In genomic region chr9:129126789-129127618, GRCh38 we compare ENCODE assay signal across 13 cellular contexts. TPM values are rescaled to one million over a fixed set of nuclear protein-coding genes. Genes with fewer than 3 reads are reported as not detected.
DNase-seq lines count a peak whose midpoint lies in the region; ATAC-seq and TF ChIP-seq lines count a peak whose summit lies in the region.
"Had no signal": no experiment of that assay in that cellular context is flagged by ENCODE, and none has a peak within 500 bp of the region (broad histone marks: within the 10 kb centered on the region; RNA-seq: fewer than 3 reads in every experiment).

No MANE protein-coding gene starts in this region.

- H3K4me3 ChIP-seq in body of pancreas (no peak overlapping the region), tibial nerve (no peak overlapping the region)
- H3K4me3 ChIP-seq: A549 had no signal

- TF ChIP-seq CTCF in body of pancreas (IDR thresholded peaks at IDR 0.05) (no peak), tibial nerve (IDR thresholded peaks at IDR 0.05) (no peak)

- H3K27me3 ChIP-seq in body of pancreas (no peaks in the 10 kb centered on the region), tibial nerve (no peaks in the 10 kb centered on the region)

- no peak for TF ChIP-seq EP300 in tibial nerve (IDR thresholded peaks at IDR 0.05)

- peaks cover 8% of the 10 kb centered on the region for H3K4me1 ChIP-seq in body of pancreas
- H3K4me1 ChIP-seq in tibial nerve, result peaks cover 0 to 8% (median 0%) of the 10 kb centered on the region in 4 donors

- ATAC-seq in GM19035 (IDR thresholded peaks at IDR 0.05; ENCODE audit: unreplicated experiment) (no peak), body of pancreas (no peak)
- ATAC-seq: A549 had no signal

- H3K9me3 ChIP-seq in body of pancreas, result no peaks in the 10 kb centered on the region
- no peaks in the 10 kb centered on the region for H3K9me3 ChIP-seq in tibial nerve
- H3K9me3 ChIP-seq: A549 had no signal

- intact Hi-C loops in body of pancreas (cut with DNase I), result loop anchor here (5.0 kb wide), 1 partner anchor 485 kb away; no protein-coding TSS in a partner anchor

- TF ChIP-seq POLR2A in body of pancreas (IDR thresholded peaks at IDR 0.05) (no peak), tibial nerve (IDR thresholded peaks at IDR 0.05) (no peak)

- DNase-seq in NCI-H82 (lab: John Stamatoyannopoulos, UW) (peak; percentile 56), NCI-H82 treated with DMSO at 0.1 percent for 48 hours (lab: John Stamatoyannopoulos, UW; ENCODE audit: unreplicated experiment) (no peak), astrocyte of the hippocampus (ENCODE audit: low read depth, low spot score) (peak; percentile 42), iPS-NIHi11 (ENCODE audit: low spot score) (peak; percentile 69), substantia nigra (lab: John Stamatoyannopoulos, UW) (peak in 25 of 49 donors; percentile 12 to 71 (median 27)), body of pancreas (no peak), tibial nerve (ENCODE audit: low spot score in 2 of 2) (no peak)
- DNase-seq: activated B cell treated with CpG ODN at 0.5 μM for 24 hours, DMS79 treated with DMSO at 0.1 percent for 48 hours, NCI-H510A, SHP77 treated with DMSO at 0.1 percent for 48 hours had no signal

- peak overlapping the region; percentile 85 for H3K27ac ChIP-seq in substantia nigra (ENCODE audit: low read depth, low read length, poor library complexity, severe bottlenecking)
- H3K27ac ChIP-seq in body of pancreas, result no peak overlapping the region
- peak overlapping the region in 1 of 4 donors; percentile 43 for H3K27ac ChIP-seq in tibial nerve

- H3K36me3 ChIP-seq in body of pancreas (replicated peaks in 1 of 2; ENCODE audit: insufficient read depth in 1 of 2, low read depth in 2 of 2), result peaks cover 0 to 13% of the 10 kb centered on the region in 2 donors
- peaks cover 0 to 79% (median 0%) of the 10 kb centered on the region in 3 donors for H3K36me3 ChIP-seq in tibial nerve

- WGBS in body of pancreas, 2 donors, result 71 to 73% methylated on average over 8 to 10 of the region's 10 CpGs
- WGBS in tibial nerve, 2 donors, result 69 to 84% methylated on average over 10 of the region's 10 CpGs

RNA-seq across cellular contexts. Expression of gene PTPA, which starts 15.8 kb away (rescaled TPM):
- 10 to 100 TPM; 32.7 to 52.1 TPM for total RNA-seq in body of pancreas
- total RNA-seq in tibial nerve, result 10 to 100 TPM; 38.0 to 50.1 (median 44.0) TPM

RNA-seq across cellular contexts. Expression of gene CRAT, which starts 16.4 kb away (rescaled TPM):
- 100 to 1,000 TPM in 1 of 2 donors, 10 to 100 TPM in 1; 84.8 to 112 TPM for total RNA-seq in body of pancreas
- total RNA-seq in tibial nerve, result 10 to 100 TPM; 42.7 to 81.8 (median 63.2) TPM

RNA-seq across cellular contexts. Expression of gene DOLPP1, which starts 46.1 kb away (rescaled TPM):
- total RNA-seq in body of pancreas, result 1 to 10 TPM; 2.9 to 7.9 TPM
- 10 to 100 TPM in 1 of 4 donors, 1 to 10 TPM in 3; 4.7 to 12.0 (median 6.7) TPM for total RNA-seq in tibial nerve

RNA-seq across cellular contexts. Expression of gene IER5L, which starts 51.1 kb away (rescaled TPM):
- total RNA-seq in body of pancreas (1 to 10 TPM; 3.0 to 4.4 TPM), tibial nerve (10 to 100 TPM; 13.0 to 31.5 (median 25.3) TPM)

Comparison
In these comparisons a context has a peak if more than half of its experiments do, and no peak if none do; other contexts are left out.
1. DNase-seq: peak in NCI-H82 (single experiment), astrocyte of the hippocampus (single experiment), iPS-NIHi11 (single experiment) and substantia nigra (25 of 49); none in NCI-H82 treated with DMSO at 0.1 percent for 48 hours (single experiment), body of pancreas (0 of 4) and tibial nerve (0 of 2).